In genomic region chr5:141017943-141018342, GRCh38 we compare ENCODE assay signal across 31 cellular contexts. TPM values are rescaled to one million over a fixed set of nuclear protein-coding genes. Genes with fewer than 3 reads are reported as not detected.
"Had no signal": no experiment of that assay in that cellular context is flagged by ENCODE, and none has a peak within 500 bp of the region (broad histone marks: within the 10 kb centered on the region; RNA-seq: fewer than 3 reads in every experiment).

No MANE protein-coding gene starts in this region.

- ATAC-seq: activated CD8-positive, alpha-beta T cell treated with anti-CD3 and anti-CD28 coated beads for 36 hours had no signal

- H3K4me1 ChIP-seq: ascending aorta, SJCRH30 had no signal

- DNase-seq: activated CD4-positive, alpha-beta T cell treated with anti-CD3 and anti-CD28 coated beads, Interleukin-2, amount 10 ng/mL, durations not matched to agents 24 days and 14 days; activated CD4-positive, alpha-beta T cell treated with anti-CD3 and anti-CD28 coated beads, Interleukin-2, amount 50 U/mL, for 4 hours; activated CD8-positive, alpha-beta T cell treated with anti-CD3 and anti-CD28 coated beads for 36 hours; activated gamma-delta T cell; activated naive CD4-positive, alpha-beta T cell treated with Interleukin-2 at 50 U/mL for 16 hours; activated naive CD8-positive, alpha-beta T cell treated with anti-CD3 and anti-CD28 coated beads, Interleukin-2, amount 10 ng/mL, durations not matched to agents 7 days and 5 days; activated T-cell treated with anti-CD3 and anti-CD28 coated beads, Interleukin-2, amount 50 U/mL, for 24 hours; amygdala; NCI-H1092 treated with DMSO at 0.1 percent for 48 hours; NCI-H1417; NCI-H146; NCI-H187; NCI-H2029 treated with DMSO at 0.1 percent for 48 hours; NCI-H2107; NCI-H226; NCI-H446 treated with DMSO at 0.1 percent for 48 hours; NCI-H524 treated with DMSO at 0.1 percent for 48 hours; NCI-H774; NK-92 treated with Interleukin-12 subunit alpha and Interleukin-12 subunit beta, amount 100 ng/mL, for 24 hours; PC-9; SHP77; SJCRH30; T1000 had no signal

- H2AFZ ChIP-seq: PC-9 had no signal

- H3K27me3 ChIP-seq: ascending aorta, SJCRH30 had no signal

- H3K4me3 ChIP-seq: ascending aorta, PC-9, SJCRH30, SK-N-MC had no signal

- H3K36me3 ChIP-seq: ascending aorta, SJCRH30 had no signal

- H3K27ac ChIP-seq: ascending aorta, PC-9, SJCRH30, SK-N-MC had no signal

- H3K4me2 ChIP-seq: PC-9 had no signal

- H3K9me3 ChIP-seq: ascending aorta, SJCRH30 had no signal

RNA-seq across cellular contexts. Expression of gene PCDHB1, which starts 33.2 kb away (rescaled TPM):
- total RNA-seq: activated CD4-positive, alpha-beta T cell treated with anti-CD3 and anti-CD28 coated beads, Interleukin-2, amount 10 ng/mL, durations not matched to agents 24 days and 14 days; activated CD8-positive, alpha-beta T cell treated with anti-CD3 and anti-CD28 coated beads for 36 hours; activated naive CD8-positive, alpha-beta T cell treated with anti-CD3 and anti-CD28 coated beads, Interleukin-2, amount 10 ng/mL, durations not matched to agents 7 days and 5 days; activated T-helper 2 cell treated with anti-CD3 and anti-CD28 coated beads, Interferon-gamma antibody, Interleukin-2, Interleukin-4, amounts not matched to agents 10 μg/mL and 5 μg/mL and 100 μg/mL, durations not matched to agents 14 hours and 24 hours and 36 hours; ascending aorta; cardiac septum; M059J; PC-9; RPMI7951; SJCRH30; T-helper 1 cell treated with Interleukin-12 subunit alpha and Interleukin-12 subunit beta and Interleukin-4 antibody, amounts not matched to agents 30 ng/mL and 1 ng/mL, for 36 hours; T-helper 2 cell treated with Interferon-gamma antibody and Interleukin-4, amounts not matched to agents 100 ng/mL and 5 ng/mL, for 36 hours had no signal

RNA-seq across cellular contexts. Expression of gene PCDHAC2, which starts 51.7 kb away (rescaled TPM):
- total RNA-seq: activated CD4-positive, alpha-beta T cell treated with anti-CD3 and anti-CD28 coated beads, Interleukin-2, amount 10 ng/mL, durations not matched to agents 24 days and 14 days; activated CD8-positive, alpha-beta T cell treated with anti-CD3 and anti-CD28 coated beads for 36 hours; activated naive CD8-positive, alpha-beta T cell treated with anti-CD3 and anti-CD28 coated beads, Interleukin-2, amount 10 ng/mL, durations not matched to agents 7 days and 5 days; activated T-helper 2 cell treated with anti-CD3 and anti-CD28 coated beads, Interferon-gamma antibody, Interleukin-2, Interleukin-4, amounts not matched to agents 10 μg/mL and 5 μg/mL and 100 μg/mL, durations not matched to agents 14 hours and 24 hours and 36 hours; ascending aorta; RPMI7951; SJCRH30; T-helper 1 cell treated with Interleukin-12 subunit alpha and Interleukin-12 subunit beta and Interleukin-4 antibody, amounts not matched to agents 30 ng/mL and 1 ng/mL, for 36 hours; T-helper 2 cell treated with Interferon-gamma antibody and Interleukin-4, amounts not matched to agents 100 ng/mL and 5 ng/mL, for 36 hours had no signal
